In genomic region chr21:39006653-39007417, GRCh38 we compare ENCODE assay signal across 1 cellular context.
TF ChIP-seq lines count a peak whose summit lies in the region.

No MANE protein-coding gene starts in this region.

TF ChIP-seq in IMR-90, 13 proteins besides CTCF, POLR2A, EP300 and RAD21:
- TF ChIP-seq BHLHE40 (IDR thresholded peaks at IDR 0.05; ENCODE audit: low read depth, low read length) (no peak), CEBPB (IDR thresholded peaks at IDR 0.05; ENCODE audit: low read depth, low read length) (no peak), USF2 (IDR thresholded peaks at IDR 0.05; ENCODE audit: low read depth, low read length) (no peak), NFE2L2 (IDR thresholded peaks at IDR 0.05; ENCODE audit: low read depth, low read length) (no peak), RFX5 (IDR thresholded peaks at IDR 0.05; ENCODE audit: low read depth, low read length) (no peak), FOS (IDR thresholded peaks at IDR 0.05; ENCODE audit: low read depth, low read length) (no peak), SMC3 (IDR thresholded peaks at IDR 0.05; ENCODE audit: low read depth, low read length) (no peak)
